Comparison of ENCODE assay signal across 8 cellular contexts in genomic region chr13:75480691-75481175, GRCh38. TPM values are rescaled to one million over a fixed set of nuclear protein-coding genes. Genes with fewer than 3 reads are reported as not detected.
DNase-seq lines count a peak whose midpoint lies in the region; ATAC-seq and TF ChIP-seq lines count a peak whose summit lies in the region.

No MANE protein-coding gene starts in this region.

- H3K36me3 Mint-ChIP-seq in T-helper 2 cell treated with Interferon-gamma antibody and Interleukin-4, amounts not matched to agents 5 μg/mL and 100 μg/mL, for 36 hours (ENCODE audit: low read depth) = no peaks in the 10 kb centered on the region
- H3K36me3 Mint-ChIP-seq in stimulated activated naive CD8-positive, alpha-beta T cell treated with anti-CD3 and anti-CD28 coated beads, Interleukin-15, Interleukin-2, amounts not matched to agents 100 ng/mL and 50 ng/mL, for 24 hours (ENCODE audit: low read depth) = no peaks in the 10 kb centered on the region

- no peaks in the 10 kb centered on the region for H3K27me3 ChIP-seq in ectodermal cell (ENCODE audit: control insufficient read depth, insufficient read depth, low read length, poor library complexity, severe bottlenecking)
- H3K27me3 ChIP-seq in lower lobe of right lung (ENCODE audit: low read depth) = no peaks in the 10 kb centered on the region

- H3K4me3 ChIP-seq in ectodermal cell (ENCODE audit: insufficient read depth, low read depth, low read length) (peak overlapping the region; percentile 83), lower lobe of right lung (peak overlapping the region; percentile 88)

- H3K4me3 Mint-ChIP-seq in T-helper 2 cell treated with Interferon-gamma antibody and Interleukin-4, amounts not matched to agents 5 μg/mL and 100 μg/mL, for 36 hours = peak overlapping the region; percentile 76
- peak overlapping the region; percentile 89 for H3K4me3 Mint-ChIP-seq in stimulated activated naive CD8-positive, alpha-beta T cell treated with anti-CD3 and anti-CD28 coated beads, Interleukin-15, Interleukin-2, amounts not matched to agents 100 ng/mL and 50 ng/mL, for 24 hours

- DNase-seq in AG08395 (ENCODE audit: low spot score) (peak; percentile 10), KG1 (lab: John Stamatoyannopoulos, UW) (peak; percentile 31), lower lobe of right lung (peak; percentile 79)
- peak; percentile 25 for DNase-seq in T-helper 2 cell treated with Interferon-gamma antibody and Interleukin-4, amounts not matched to agents 5 μg/mL and 100 μg/mL, for 36 hours (ENCODE audit: low spot score)

- H3K27me3 Mint-ChIP-seq in T-helper 2 cell treated with Interferon-gamma antibody and Interleukin-4, amounts not matched to agents 5 μg/mL and 100 μg/mL, for 36 hours (ENCODE audit: low read depth) = peaks cover 60% of the 10 kb centered on the region
- H3K27me3 Mint-ChIP-seq in stimulated activated naive CD8-positive, alpha-beta T cell treated with anti-CD3 and anti-CD28 coated beads, Interleukin-15, Interleukin-2, amounts not matched to agents 100 ng/mL and 50 ng/mL, for 24 hours = peaks cover 60% of the 10 kb centered on the region

- H3K36me3 ChIP-seq in ectodermal cell (ENCODE audit: control insufficient read depth, insufficient read depth, low read length) (no peaks in the 10 kb centered on the region), lower lobe of right lung (no peaks in the 10 kb centered on the region)

- TF ChIP-seq CTCF in lower lobe of right lung (IDR thresholded peaks at IDR 0.05) = no peak

- no peaks in the 10 kb centered on the region for H3K9me3 Mint-ChIP-seq in T-helper 2 cell treated with Interferon-gamma antibody and Interleukin-4, amounts not matched to agents 5 μg/mL and 100 μg/mL, for 36 hours
- H3K9me3 Mint-ChIP-seq in stimulated activated naive CD8-positive, alpha-beta T cell treated with anti-CD3 and anti-CD28 coated beads, Interleukin-15, Interleukin-2, amounts not matched to agents 100 ng/mL and 50 ng/mL, for 24 hours = peaks cover 4% of the 10 kb centered on the region

- H3K9me3 ChIP-seq in ectodermal cell (ENCODE audit: control insufficient read depth, low read length) (no peaks in the 10 kb centered on the region), lower lobe of right lung (no peaks in the 10 kb centered on the region)

- H3K27ac ChIP-seq in ectodermal cell (ENCODE audit: insufficient read depth, low read depth, low read length, poor library complexity, severe bottlenecking) (no peak overlapping the region), lower lobe of right lung (peak overlapping the region; percentile 74)

- H3K4me1 Mint-ChIP-seq in T-helper 2 cell treated with Interferon-gamma antibody and Interleukin-4, amounts not matched to agents 5 μg/mL and 100 μg/mL, for 36 hours (ENCODE audit: low read depth) = peaks cover 9% of the 10 kb centered on the region
- peaks cover 24% of the 10 kb centered on the region for H3K4me1 Mint-ChIP-seq in stimulated activated naive CD8-positive, alpha-beta T cell treated with anti-CD3 and anti-CD28 coated beads, Interleukin-15, Interleukin-2, amounts not matched to agents 100 ng/mL and 50 ng/mL, for 24 hours (ENCODE audit: low read depth)

- H3K4me1 ChIP-seq in ectodermal cell (ENCODE audit: control insufficient read depth, insufficient read depth, low read length) = peaks cover 3% of the 10 kb centered on the region
- H3K4me1 ChIP-seq in lower lobe of right lung = peaks cover 25% of the 10 kb centered on the region

- 0% methylated on average over 47 of the region's 47 CpGs for WGBS in ectodermal cell, 2 experiments

- intact Hi-C loops in lower lobe of right lung (cut with DNase I) = no loop called here

- H3K27ac Mint-ChIP-seq in T-helper 2 cell treated with Interferon-gamma antibody and Interleukin-4, amounts not matched to agents 5 μg/mL and 100 μg/mL, for 36 hours = no peak overlapping the region
- peak overlapping the region; percentile 68 for H3K27ac Mint-ChIP-seq in stimulated activated naive CD8-positive, alpha-beta T cell treated with anti-CD3 and anti-CD28 coated beads, Interleukin-15, Interleukin-2, amounts not matched to agents 100 ng/mL and 50 ng/mL, for 24 hours

- ATAC-seq in GM18505 (IDR thresholded peaks at IDR 0.05; ENCODE audit: unreplicated experiment) = peak; percentile 24
- ATAC-seq in lower lobe of right lung = peak; percentile 52 to 69
- no peak for ATAC-seq in HG03520 (IDR thresholded peaks at IDR 0.05; ENCODE audit: unreplicated experiment)

- peak; percentile 53 for TF ChIP-seq POLR2A in GM18505 (IDR thresholded peaks at IDR 0.05; ENCODE audit: borderline replicate concordance, extremely low read depth, insufficient read depth, insufficient read length)

RNA-seq across cellular contexts. Expression of gene TBC1D4, which starts 1.2 kb away (rescaled TPM):
- polyA plus RNA-seq in ectodermal cell (2013, experiment 1 of 4) = 20.5 TPM
- 16.2 TPM for polyA plus RNA-seq in ectodermal cell (2013, experiment 2 of 4)
- 16.1 TPM for polyA plus RNA-seq in ectodermal cell (2013, experiment 3 of 4)
- polyA plus RNA-seq in ectodermal cell (2013, experiment 4 of 4) = 14.4 TPM
- total RNA-seq in lower lobe of right lung = 30.4 TPM

RNA-seq across cellular contexts. Expression of gene COMMD6, which starts 56.9 kb away (rescaled TPM):
- 186 TPM for polyA plus RNA-seq in ectodermal cell (2013, experiment 1 of 4)
- polyA plus RNA-seq in ectodermal cell (2013, experiment 2 of 4) = 197 TPM
- polyA plus RNA-seq in ectodermal cell (2013, experiment 3 of 4) = 236 TPM
- 247 TPM for polyA plus RNA-seq in ectodermal cell (2013, experiment 4 of 4)
- 136 TPM for total RNA-seq in lower lobe of right lung

Comparison
In these comparisons a context has a peak if more than half of its experiments do, and no peak if none do; other contexts are left out.
1. DNase-seq: peak in every context shown above with its lines; median percentile 79 in lower lobe of right lung; 31 in KG1; 25 in T-helper 2 cell treated with Interferon-gamma antibody and Interleukin-4, amounts not matched to agents 5 μg/mL and 100 μg/mL, for 36 hours; 10 in AG08395.